Comparison of ENCODE assay signal across 21 cellular contexts in the genomic region with DNA sequence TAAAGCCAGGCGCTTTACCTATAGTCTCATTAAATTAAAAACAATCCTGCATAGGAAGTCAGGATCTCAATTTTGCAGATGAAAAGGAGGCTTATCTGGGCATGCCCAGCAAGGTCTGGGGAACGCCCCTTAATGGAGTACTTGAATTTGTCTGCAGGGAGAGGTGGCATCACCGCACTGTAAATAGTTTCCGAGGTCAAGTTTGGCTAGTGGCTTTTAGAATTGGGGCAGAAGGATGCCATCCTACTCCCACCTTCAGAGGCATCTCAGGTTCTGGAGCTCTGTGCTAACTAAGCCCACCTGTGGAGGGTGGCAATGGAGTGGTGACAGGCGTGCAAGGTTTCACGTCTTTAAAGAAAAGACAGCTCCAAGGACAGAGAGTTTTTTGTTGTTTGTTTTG.
DNase-seq lines count a peak whose midpoint lies in the region; ATAC-seq and TF ChIP-seq lines count a peak whose summit lies in the region.
"Had no signal": no experiment of that assay in that cellular context is flagged by ENCODE, and none has a peak within 500 bp of the region (broad histone marks: within the 10 kb centered on the region; RNA-seq: fewer than 3 reads in every experiment).

No MANE protein-coding gene starts in this region.

- H3K36me3 ChIP-seq in right atrium auricular region (no peaks in the 10 kb centered on the region), HUES48 (ENCODE audit: control insufficient read depth, insufficient read depth, low read length) (no peaks in the 10 kb centered on the region)
- H3K36me3 ChIP-seq: WERI-Rb-1 had no signal

- H3K27ac Mint-ChIP-seq in brain: peak overlapping the region in 3 of 5 experiments; percentile 36 to 49 (median 48)
- H3K27ac Mint-ChIP-seq in stimulated activated memory B cell treated with anti-CD40 and anti-IgM and Interleukin-4, amounts not matched to agents 10 μg/mL and 1 μg/mL and 100 μg/mL, for 72 hours: peak overlapping the region; percentile 32
- H3K27ac Mint-ChIP-seq: activated CD8-positive, alpha-beta T cell treated with anti-CD3 and anti-CD28 coated beads, Interleukin-2, amount 10 ng/mL, durations not matched to agents 7 days and 5 days had no signal

- ATAC-seq in Right ventricle myocardium inferior: no peak
- no peak for ATAC-seq in stimulated activated memory B cell treated with anti-CD40 and anti-IgM and Interleukin-4, amounts not matched to agents 10 μg/mL and 1 μg/mL and 100 μg/mL, for 72 hours
- ATAC-seq in HG02870 (IDR thresholded peaks at IDR 0.05; ENCODE audit: unreplicated experiment): no peak
- ATAC-seq: activated CD8-positive, alpha-beta T cell treated with anti-CD3 and anti-CD28 coated beads, Interleukin-2, amount 10 ng/mL, durations not matched to agents 7 days and 5 days; activated T-cell treated with anti-CD3 and anti-CD28 coated beads, Interleukin-2, amount 50 U/mL, for 4 hours; T-cell had no signal

- H3K4me1 ChIP-seq in right atrium auricular region (peaks cover 0 to 53% of the 10 kb centered on the region in 2 donors), HUES48 (ENCODE audit: control insufficient read depth, insufficient read depth, low read length) (peaks cover 40% of the 10 kb centered on the region)

- H3K9me3 Mint-ChIP-seq in brain: no peaks in the 10 kb centered on the region
- H3K9me3 Mint-ChIP-seq in stimulated activated memory B cell treated with anti-CD40 and anti-IgM and Interleukin-4, amounts not matched to agents 10 μg/mL and 1 μg/mL and 100 μg/mL, for 72 hours: no peaks in the 10 kb centered on the region
- H3K9me3 Mint-ChIP-seq: activated naive CD4-positive, alpha-beta T cell treated with anti-CD3 and anti-CD28 coated beads, Interleukin-2, amount 50 U/mL, for 24 hours; activated T-cell treated with anti-CD3 and anti-CD28 coated beads, Interleukin-2, amount 50 U/mL, for 4 hours; T-cell had no signal

- intact Hi-C loops in Right ventricle myocardium inferior (cut with DNase I): no loop called here

- H3K9me3 ChIP-seq in right atrium auricular region (no peaks in the 10 kb centered on the region), HUES48 (ENCODE audit: control insufficient read depth, insufficient read depth, low read length) (no peaks in the 10 kb centered on the region)

- no peaks in the 10 kb centered on the region for H3K36me3 Mint-ChIP-seq in brain
- no peaks in the 10 kb centered on the region for H3K36me3 Mint-ChIP-seq in stimulated activated memory B cell treated with anti-CD40 and anti-IgM and Interleukin-4, amounts not matched to agents 10 μg/mL and 1 μg/mL and 100 μg/mL, for 72 hours

- H3K27me3 Mint-ChIP-seq in brain: no peaks in the 10 kb centered on the region
- H3K27me3 Mint-ChIP-seq in stimulated activated memory B cell treated with anti-CD40 and anti-IgM and Interleukin-4, amounts not matched to agents 10 μg/mL and 1 μg/mL and 100 μg/mL, for 72 hours: no peaks in the 10 kb centered on the region
- H3K27me3 Mint-ChIP-seq: activated naive CD4-positive, alpha-beta T cell treated with anti-CD3 and anti-CD28 coated beads, Interleukin-2, amount 50 U/mL, for 24 hours; T-cell had no signal

- H3K27me3 ChIP-seq in right atrium auricular region (no peaks in the 10 kb centered on the region), HUES48 (ENCODE audit: control insufficient read depth, insufficient read depth, low read length) (no peaks in the 10 kb centered on the region)

- no peak for TF ChIP-seq CTCF in right atrium auricular region (IDR thresholded peaks at IDR 0.05)
- TF ChIP-seq CTCF in brain (conservative IDR thresholded peaks at IDR 0.05): no peak

- H3K27ac ChIP-seq in right atrium auricular region (peak overlapping the region; percentile 44 to 96), HUES48 (ENCODE audit: low read depth, low read length) (no peak overlapping the region)
- H3K27ac ChIP-seq: WERI-Rb-1 had no signal

- 0 out of 2 replicates have a peak overlapping the region, but pooled peaks have one; percentile 28 for H3K9ac ChIP-seq in HUES48 (ENCODE audit: low read depth, low read length)

- H3K4me1 Mint-ChIP-seq in brain: peaks cover 38% of the 10 kb centered on the region
- H3K4me1 Mint-ChIP-seq in stimulated activated memory B cell treated with anti-CD40 and anti-IgM and Interleukin-4, amounts not matched to agents 10 μg/mL and 1 μg/mL and 100 μg/mL, for 72 hours: peaks cover 37% of the 10 kb centered on the region

- no peak overlapping the region for H3K4me3 Mint-ChIP-seq in brain
- no peak overlapping the region for H3K4me3 Mint-ChIP-seq in stimulated activated memory B cell treated with anti-CD40 and anti-IgM and Interleukin-4, amounts not matched to agents 10 μg/mL and 1 μg/mL and 100 μg/mL, for 72 hours
- H3K4me3 Mint-ChIP-seq: activated CD8-positive, alpha-beta T cell treated with anti-CD3 and anti-CD28 coated beads, Interleukin-2, amount 10 ng/mL, durations not matched to agents 7 days and 5 days; activated naive CD4-positive, alpha-beta T cell treated with anti-CD3 and anti-CD28 coated beads, Interleukin-2, amount 50 U/mL, for 24 hours; activated T-cell treated with anti-CD3 and anti-CD28 coated beads, Interleukin-2, amount 50 U/mL, for 4 hours; T-cell had no signal

- H3K4me3 ChIP-seq in right atrium auricular region (no peak overlapping the region), HUES48 (ENCODE audit: low read depth, low read length) (no peak overlapping the region)
- H3K4me3 ChIP-seq: smooth muscle cell had no signal

- DNase-seq in right atrium auricular region (ENCODE audit: low spot score) (no peak), Right ventricle myocardium inferior (ENCODE audit: missing footprints) (no peak), T1000 (lab: John Stamatoyannopoulos, UW) (no peak)
- no peak for DNase-seq in stimulated activated CD4-positive, alpha-beta T cell treated with anti-CD3 and anti-CD28 coated beads, Interleukin-2, amount 100 ng/mL, for 48 hours
- DNase-seq: activated CD8-positive, alpha-beta T cell treated with anti-CD3 and anti-CD28 coated beads, Interleukin-2, amount 10 ng/mL, durations not matched to agents 7 days and 5 days; activated T-cell treated with anti-CD3 and anti-CD28 coated beads, Interleukin-2, amount 50 U/mL, for 4 hours; AML-193; COR-L47; HCEC 1CT; NCI-H1436 treated with DMSO at 0.1 percent for 48 hours; NCI-H2171 treated with DMSO at 0.1 percent for 48 hours; NCI-H69; stimulated activated CD4-positive, alpha-beta T cell treated with anti-CD3 and anti-CD28 coated beads, Interleukin-4, amount 100 ng/mL, for 1 hour; T-cell; WERI-Rb-1 had no signal
